14 cellular contexts compared by ENCODE assay signal in the genomic region with DNA sequence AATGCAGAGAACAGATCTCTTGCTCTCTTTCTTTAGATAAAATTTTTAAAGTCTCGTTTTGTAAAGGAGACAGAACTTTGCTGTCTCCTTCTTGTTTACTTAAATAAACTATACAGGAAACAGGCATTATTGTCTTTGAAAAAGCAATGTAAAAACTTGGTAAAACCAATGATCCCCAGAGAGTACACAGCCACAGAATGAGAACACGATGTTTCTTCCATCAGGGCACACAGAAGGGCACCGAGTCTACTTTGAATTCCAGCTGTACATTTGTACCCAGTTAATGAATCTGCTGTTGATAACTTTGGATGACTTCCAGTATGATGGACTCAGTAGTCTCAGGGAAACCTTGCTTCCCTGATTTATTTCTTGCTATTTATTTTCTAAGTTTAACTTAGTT. TPM values are rescaled to one million over a fixed set of nuclear protein-coding genes. Genes with fewer than 3 reads are reported as not detected.
DNase-seq lines count a peak whose midpoint lies in the region; ATAC-seq and TF ChIP-seq lines count a peak whose summit lies in the region.
"Had no signal": no experiment of that assay in that cellular context is flagged by ENCODE, and none has a peak within 500 bp of the region (broad histone marks: within the 10 kb centered on the region; RNA-seq: fewer than 3 reads in every experiment).

No MANE protein-coding gene starts in this region.

- intact Hi-C loops in MCF 10A (cut with micrococcal nuclease) (no loop called here), mammary epithelial cell (cut with micrococcal nuclease) (no loop called here), heart left ventricle (cut with DNase I) (no loop called here), prostate gland (cut with DNase I) (no loop called here), vagina (cut with DNase I) (no loop called here)

- TF ChIP-seq CTCF in MCF 10A (IDR thresholded peaks at IDR 0.05; ENCODE audit: unreplicated experiment): no peak
- TF ChIP-seq CTCF in mammary epithelial cell (conservative IDR thresholded peaks at IDR 0.05 in 1 of 2, IDR thresholded peaks at IDR 0.05 in 1 of 2; ENCODE audit: extremely low read depth in 1 of 2, insufficient read depth in 1 of 2, low read depth in 1 of 2, low read length in 2 of 2): no peak
- no peak for TF ChIP-seq CTCF in heart left ventricle (IDR thresholded peaks at IDR 0.05)
- TF ChIP-seq CTCF in prostate gland (IDR thresholded peaks at IDR 0.05): no peak
- TF ChIP-seq CTCF in vagina (IDR thresholded peaks at IDR 0.05): no peak

- no peaks in the 10 kb centered on the region for H3K27me3 Mint-ChIP-seq in MCF 10A (ENCODE audit: insufficient read depth, unreplicated experiment)

- CTCF ChIA-PET in MCF 10A (lab: Yijun Ruan, JAX): interaction anchor here (0.5 to 1.5 kb wide), 5 partner anchors 9 to 1226 kb away, joined by 3 to 7 read pairs (median 3); no protein-coding TSS in a partner anchor
- CTCF ChIA-PET in mammary epithelial cell (lab: Charles Lee; ENCODE audit: low non-redundant PET): no interaction called here

- no peak for DNase-seq in MCF 10A (ENCODE audit: unreplicated experiment)
- DNase-seq in mammary epithelial cell: no peak
- no peak for DNase-seq in heart left ventricle
- DNase-seq in prostate gland (ENCODE audit: low spot score): no peak
- no peak for DNase-seq in vagina (ENCODE audit: extremely low spot score in 2 of 2)
- DNase-seq in stimulated activated effector memory CD8-positive, alpha-beta T cell treated with anti-CD3 and anti-CD28 coated beads, Interleukin-12 subunit alpha, Interleukin-12 subunit beta, amount 100 ng/mL, for 72 hours (ENCODE audit: low spot score in 2 of 2): no peak
- no peak for DNase-seq in Karpas-422
- DNase-seq in NCI-H128 (lab: John Stamatoyannopoulos, UW; ENCODE audit: unreplicated experiment): no peak
- DNase-seq: activated CD4-positive, alpha-beta memory T cell treated with anti-CD3 and anti-CD28 coated beads, Interleukin-2, amount 10 ng/mL, durations not matched to agents 7 days and 5 days; activated effector memory CD4-positive, alpha-beta T cell treated with Interleukin-2 at 50 U/mL for 16 hours; Caco-2; NCI-H2081; SHP77; stimulated activated naive CD4-positive, alpha-beta T cell treated with Interleukin-2 at 50 U/mL for 16 hours had no signal

- peak overlapping the region; percentile 55 for H3K27ac Mint-ChIP-seq in MCF 10A (ENCODE audit: low read depth, unreplicated experiment)
- H3K27ac Mint-ChIP-seq in stimulated activated effector memory CD8-positive, alpha-beta T cell treated with anti-CD3 and anti-CD28 coated beads, Interleukin-12 subunit alpha, Interleukin-12 subunit beta, amount 100 ng/mL, for 72 hours: no peak overlapping the region
- H3K27ac Mint-ChIP-seq: activated CD4-positive, alpha-beta memory T cell treated with anti-CD3 and anti-CD28 coated beads, Interleukin-2, amount 10 ng/mL, durations not matched to agents 7 days and 5 days had no signal

- H3K36me3 ChIP-seq in mammary epithelial cell (ENCODE audit: insufficient read depth, low read length) (no peaks in the 10 kb centered on the region), heart left ventricle (no peaks in the 10 kb centered on the region), prostate gland (no peaks in the 10 kb centered on the region), vagina (no peaks in the 10 kb centered on the region), Karpas-422 (ENCODE audit: insufficient read depth, low read length) (no peaks in the 10 kb centered on the region)

- no peaks in the 10 kb centered on the region for H3K9me3 ChIP-seq in mammary epithelial cell (replicated peaks; ENCODE audit: insufficient read depth, low read length)
- H3K9me3 ChIP-seq in heart left ventricle: no peaks in the 10 kb centered on the region
- no peaks in the 10 kb centered on the region for H3K9me3 ChIP-seq in prostate gland
- H3K9me3 ChIP-seq in vagina: no peaks in the 10 kb centered on the region
- no peaks in the 10 kb centered on the region for H3K9me3 ChIP-seq in Karpas-422 (ENCODE audit: low read length)
- H3K9me3 ChIP-seq: Caco-2 had no signal

- no peaks in the 10 kb centered on the region for H3K9me3 Mint-ChIP-seq in MCF 10A (ENCODE audit: unreplicated experiment)
- H3K9me3 Mint-ChIP-seq in stimulated activated effector memory CD8-positive, alpha-beta T cell treated with anti-CD3 and anti-CD28 coated beads, Interleukin-12 subunit alpha, Interleukin-12 subunit beta, amount 100 ng/mL, for 72 hours: no peaks in the 10 kb centered on the region
- H3K9me3 Mint-ChIP-seq: activated CD4-positive, alpha-beta memory T cell treated with anti-CD3 and anti-CD28 coated beads, Interleukin-2, amount 10 ng/mL, durations not matched to agents 7 days and 5 days had no signal

- H3K4me1 ChIP-seq in mammary epithelial cell (ENCODE audit: insufficient read depth, low read length): peaks cover 33% of the 10 kb centered on the region
- peaks cover 0 to 49% (median 31%) of the 10 kb centered on the region in 12 donors for H3K4me1 ChIP-seq in heart left ventricle
- no peaks in the 10 kb centered on the region for H3K4me1 ChIP-seq in prostate gland (replicated peaks)
- H3K4me1 ChIP-seq in vagina: peaks cover 55% of the 10 kb centered on the region
- H3K4me1 ChIP-seq in Karpas-422 (ENCODE audit: low read length): peaks cover 14% of the 10 kb centered on the region
- H3K4me1 ChIP-seq: Caco-2 had no signal

- WGBS in mammary epithelial cell (ENCODE audit: low coverage, missing lambda C conversion rate): 54% methylated on average over 3 of the region's 3 CpGs
- WGBS in heart left ventricle, 4 donors: 8 to 23% (median 12%) methylated on average over 3 of the region's 3 CpGs
- 13% methylated on average over 3 of the region's 3 CpGs for WGBS in prostate gland

- peak overlapping the region; percentile 17 for H3K4me3 Mint-ChIP-seq in MCF 10A (ENCODE audit: unreplicated experiment)
- no peak overlapping the region for H3K4me3 Mint-ChIP-seq in stimulated activated effector memory CD8-positive, alpha-beta T cell treated with anti-CD3 and anti-CD28 coated beads, Interleukin-12 subunit alpha, Interleukin-12 subunit beta, amount 100 ng/mL, for 72 hours
- H3K4me3 Mint-ChIP-seq: activated CD4-positive, alpha-beta memory T cell treated with anti-CD3 and anti-CD28 coated beads, Interleukin-2, amount 10 ng/mL, durations not matched to agents 7 days and 5 days had no signal

- H3K9me2 ChIP-seq in Karpas-422 (replicated peaks; ENCODE audit: insufficient read depth, low read length): no peaks in the 10 kb centered on the region

- BruUV-seq in MCF 10A (replicated peaks; lab: Mats Ljungman, UMichigan) (no TSS peak), mammary epithelial cell (replicated peaks; lab: Mats Ljungman, UMichigan) (no TSS peak)

- no peak overlapping the region for H3K4me3 ChIP-seq in mammary epithelial cell (replicated peaks in 1 of 3; ENCODE audit: insufficient read depth in 1 of 3, low read depth in 2 of 3, low read length in 3 of 3)
- H3K4me3 ChIP-seq in heart left ventricle: peak overlapping the region in 10 of 12 donors; percentile 12 to 48 (median 40)
- no peak overlapping the region for H3K4me3 ChIP-seq in prostate gland
- no peak overlapping the region for H3K4me3 ChIP-seq in vagina
- H3K4me3 ChIP-seq in Karpas-422 (ENCODE audit: low read length): no peak overlapping the region

- H3K79me2 ChIP-seq in mammary epithelial cell (ENCODE audit: insufficient read depth, low read length) (no peaks in the 10 kb centered on the region), Karpas-422 (ENCODE audit: low read length) (no peaks in the 10 kb centered on the region)

- no peak overlapping the region for H2AFZ ChIP-seq in mammary epithelial cell (ENCODE audit: low read depth, low read length)
- H2AFZ ChIP-seq in Karpas-422 (ENCODE audit: low read length): no peak overlapping the region

- H3K36me3 Mint-ChIP-seq in MCF 10A (ENCODE audit: insufficient read depth, unreplicated experiment): peaks cover 5% of the 10 kb centered on the region
- H3K36me3 Mint-ChIP-seq in stimulated activated effector memory CD8-positive, alpha-beta T cell treated with anti-CD3 and anti-CD28 coated beads, Interleukin-12 subunit alpha, Interleukin-12 subunit beta, amount 100 ng/mL, for 72 hours: no peaks in the 10 kb centered on the region

- H3K4me1 Mint-ChIP-seq in MCF 10A (ENCODE audit: insufficient read depth, unreplicated experiment): peaks cover 75% of the 10 kb centered on the region
- peaks cover 12% of the 10 kb centered on the region for H3K4me1 Mint-ChIP-seq in stimulated activated effector memory CD8-positive, alpha-beta T cell treated with anti-CD3 and anti-CD28 coated beads, Interleukin-12 subunit alpha, Interleukin-12 subunit beta, amount 100 ng/mL, for 72 hours

- POLR2A ChIA-PET in MCF 10A (lab: Yijun Ruan, JAX): interaction anchor here (0.9 kb wide), 1 partner anchor 20 kb away, joined by 4 read pairs; a partner anchor contains a TSS

- peak; percentile 38 to 72 (median 64) for ATAC-seq in heart left ventricle
- ATAC-seq in stimulated activated effector memory CD8-positive, alpha-beta T cell treated with anti-CD3 and anti-CD28 coated beads, Interleukin-12 subunit alpha, Interleukin-12 subunit beta, amount 100 ng/mL, for 72 hours: no peak

- in situ Hi-C loops in mammary epithelial cell (cut with MboI; ENCODE audit: low sequenced_read_pairs in 2 of 2): no loop called here

- H3K27me3 ChIP-seq in mammary epithelial cell (ENCODE audit: insufficient read depth, low read length) (no peaks in the 10 kb centered on the region), heart left ventricle (no peaks in the 10 kb centered on the region), prostate gland (replicated peaks; ENCODE audit: insufficient read depth) (no peaks in the 10 kb centered on the region), vagina (no peaks in the 10 kb centered on the region), Karpas-422 (ENCODE audit: low read length) (no peaks in the 10 kb centered on the region)

- H3K27ac ChIP-seq in mammary epithelial cell (ENCODE audit: insufficient read depth, low read depth, low read length): no peak overlapping the region
- peak overlapping the region; percentile 68 to 93 (median 84) for H3K27ac ChIP-seq in heart left ventricle
- peak overlapping the region; percentile 29 to 56 for H3K27ac ChIP-seq in prostate gland
- H3K27ac ChIP-seq in vagina: peak overlapping the region; percentile 81
- no peak overlapping the region for H3K27ac ChIP-seq in Karpas-422 (ENCODE audit: low read length)

- dilution Hi-C loops in mammary epithelial cell (cut with HindIII; ENCODE audit: low sequenced_read_pairs): no loop called here

- H4K20me1 ChIP-seq in mammary epithelial cell (ENCODE audit: insufficient read depth, low read length) (no peaks in the 10 kb centered on the region), Karpas-422 (ENCODE audit: insufficient read depth, low read depth, low read length) (no peaks in the 10 kb centered on the region)

- H3K9ac ChIP-seq in mammary epithelial cell (ENCODE audit: insufficient read depth, low read length) (no peak overlapping the region), Karpas-422 (ENCODE audit: low read length) (no peak overlapping the region)

- no peak for TF ChIP-seq POLR2A in heart left ventricle (IDR thresholded peaks at IDR 0.05)
- TF ChIP-seq POLR2A in prostate gland (IDR thresholded peaks at IDR 0.05): no peak
- TF ChIP-seq POLR2A in vagina (IDR thresholded peaks at IDR 0.05): no peak

- H3K4me2 ChIP-seq in mammary epithelial cell (ENCODE audit: insufficient read depth, low read depth, low read length) (no peak overlapping the region), Karpas-422 (ENCODE audit: low read depth, low read length, poor library complexity, severe bottlenecking) (no peak overlapping the region)

RNA-seq across cellular contexts. Expression of a gene that starts 8.1 kb away (rescaled TPM):
- total RNA-seq in MCF 10A (2022) (1.1 and 1.7 TPM in 2 replicates), mammary epithelial cell (under 1 TPM; 0.16 to 0.50 TPM), heart left ventricle (1 to 10 TPM; 2.3 to 9.3 (median 6.0) TPM), prostate gland (1 to 10 TPM; 1.2 to 3.2 TPM), vagina (20.6 TPM)
- polyA plus RNA-seq in mammary epithelial cell (0.24 TPM), heart left ventricle (1 to 10 TPM; 4.1 to 5.3 TPM)
- not detected for polyA minus RNA-seq in mammary epithelial cell
- 0.43 and 1.1 TPM in 2 replicates for total RNA-seq in Karpas-422 (2014; rRNA removed; shearing (Covaris generic); ENCODE audit: low replicate concordance)
- total RNA-seq: activated CD4-positive, alpha-beta memory T cell treated with anti-CD3 and anti-CD28 coated beads, Interleukin-2, amount 10 ng/mL, durations not matched to agents 7 days and 5 days; Caco-2 had no signal

RNA-seq across cellular contexts. Expression of a gene that starts 20.0 kb away (rescaled TPM):
- total RNA-seq in MCF 10A (2022): 10.2 and 11.9 TPM in 2 replicates
- total RNA-seq in mammary epithelial cell: 10 to 100 TPM; 16.3 to 27.8 TPM
- 22.5 TPM for polyA plus RNA-seq in mammary epithelial cell
- polyA minus RNA-seq in mammary epithelial cell: 11.3 TPM
- total RNA-seq in heart left ventricle: 10 to 100 TPM; 14.8 to 22.6 (median 18.6) TPM
- 10 to 100 TPM; 11.8 to 21.1 TPM for polyA plus RNA-seq in heart left ventricle
- total RNA-seq in prostate gland: 10 to 100 TPM; 14.7 to 21.9 TPM
- total RNA-seq in vagina: 8.6 TPM
- 15.1 and 20.7 TPM in 2 replicates for total RNA-seq in Karpas-422 (2014; rRNA removed; shearing (Covaris generic); ENCODE audit: low replicate concordance)

Comparison
In these comparisons a context has a peak if more than half of its experiments do, and no peak if none do; other contexts are left out.
1. H3K27ac ChIP-seq: peak in heart left ventricle (12 of 12), prostate gland (2 of 2) and vagina (single experiment); none in mammary epithelial cell (single experiment) and Karpas-422 (single experiment).
2. H3K4me3 ChIP-seq: peak in heart left ventricle (10 of 12); none in mammary epithelial cell (0 of 3), prostate gland (0 of 2), vagina (0 of 2) and Karpas-422 (single experiment).